9 cellular contexts compared by ENCODE assay signal in genomic region chr10:132517951-132518521, GRCh38. TPM values are rescaled to one million over a fixed set of nuclear protein-coding genes. Genes with fewer than 3 reads are reported as not detected.
A peak's percentile ranks its signal among the peaks of the same experiment; 100 is the strongest.
DNase-seq lines count a peak whose midpoint lies in the region; ATAC-seq, FAIRE-seq and TF ChIP-seq lines count a peak whose summit lies in the region.
"Had no signal": no experiment of that assay in that cellular context is flagged by ENCODE, and none has a peak within 500 bp of the region (broad histone marks: within the 10 kb centered on the region; RNA-seq: fewer than 3 reads in every experiment).

No MANE protein-coding gene starts in this region.

- H3K4me1 ChIP-seq in A549 (peaks cover 26% of the 10 kb centered on the region), OCI-LY7 (ENCODE audit: insufficient read depth, low read length, poor library complexity, severe bottlenecking) (peaks cover 3% of the 10 kb centered on the region), left ventricle myocardium inferior (peaks cover 68% of the 10 kb centered on the region), neuron (ENCODE audit: insufficient read depth, low read length) (peaks cover 43% of the 10 kb centered on the region)

- WGBS in A549 (ENCODE audit: missing lambda C conversion rate), result 88% methylated on average over 12 of the region's 16 CpGs

- peak overlapping the region; percentile 81 to 90 for H3K27ac ChIP-seq in A549
- H3K27ac ChIP-seq in OCI-LY7 (ENCODE audit: low read depth, low read length, poor library complexity, severe bottlenecking), result no peak overlapping the region
- peak overlapping the region; percentile 97 for H3K27ac ChIP-seq in left ventricle myocardium inferior (replicated peaks)

- peaks cover 5% of the 10 kb centered on the region; the same call in 1 of the 3 replicates for H3K9me3 ChIP-seq in A549
- H3K9me3 ChIP-seq in OCI-LY7 (ENCODE audit: low read length), result no peaks in the 10 kb centered on the region
- H3K9me3 ChIP-seq in left ventricle myocardium inferior (replicated peaks), result no peaks in the 10 kb centered on the region
- no peaks in the 10 kb centered on the region for H3K9me3 ChIP-seq in neuron (ENCODE audit: low read length)

- no peak for TF ChIP-seq CTCF in A549 (IDR thresholded peaks at IDR 0.05)
- TF ChIP-seq CTCF in OCI-LY7 (conservative IDR thresholded peaks at IDR 0.05; ENCODE audit: low read length), result no peak
- no peak for TF ChIP-seq CTCF in left ventricle myocardium inferior (IDR thresholded peaks at IDR 0.05; ENCODE audit: borderline replicate concordance)

- intact Hi-C loops in OCI-LY7 (cut with micrococcal nuclease; ENCODE audit: unreplicated experiment) (no loop called here), left ventricle myocardium inferior (cut with micrococcal nuclease) (no loop called here)

- no peak for TF ChIP-seq RAD21 in A549 (conservative IDR thresholded peaks at IDR 0.05 in 1 of 2, IDR thresholded peaks at IDR 0.05 in 1 of 2)

- BruUV-seq in OCI-LY7 (replicated peaks; lab: Mats Ljungman, UMichigan), result no TSS peak

- H3K4me3 ChIP-seq in A549, result peak overlapping the region; percentile 31; the same call in 1 of the 3 replicates
- no peak overlapping the region for H3K4me3 ChIP-seq in OCI-LY7 (ENCODE audit: low read depth, low read length, poor library complexity, severe bottlenecking)
- H3K4me3 ChIP-seq in left ventricle myocardium inferior, result peak overlapping the region; percentile 64
- H3K4me3 ChIP-seq in neuron (ENCODE audit: low read length), result peak overlapping the region; percentile 25

- H3K4me2 ChIP-seq in A549, result peak overlapping the region; percentile 97
- peak overlapping the region; percentile 29; the same call in 1 of the 2 replicates for H3K4me2 ChIP-seq in OCI-LY7 (ENCODE audit: low read length)

- no peaks in the 10 kb centered on the region for H3K79me2 ChIP-seq in OCI-LY7 (ENCODE audit: insufficient read depth, low read depth, low read length)

- H3K9me2 ChIP-seq in OCI-LY7 (ENCODE audit: insufficient read depth, low read length), result no peaks in the 10 kb centered on the region

- H3K27me3 ChIP-seq in left ventricle myocardium inferior (ENCODE audit: low read depth) (no peaks in the 10 kb centered on the region), neuron (ENCODE audit: insufficient read depth, low read length) (no peaks in the 10 kb centered on the region)

- TF ChIP-seq EP300 in A549 (IDR thresholded peaks at IDR 0.05), result no peak

- CTCF ChIA-PET in A549 (lab: Yijun Ruan, JAX), result interaction anchor here (0.7 to 2.1 kb wide), 6 partner anchors 22 to 137 kb away, joined by 3 to 6 read pairs (median 3); no protein-coding TSS in a partner anchor
- CTCF ChIA-PET in OCI-LY7 (lab: Charles Lee; ENCODE audit: unreplicated experiment), result no interaction called here

- no peak for TF ChIP-seq POLR2A in A549 (IDR thresholded peaks at IDR 0.05; ENCODE audit: low read length)

- ATAC-seq in A549, result no peak

- FAIRE-seq in A549 (lab: Jason Lieb, UNC), result no peak

- no peak for DNase-seq in A549 (ENCODE audit: low read depth in 1 of 2, low spot score in 1 of 2)
- DNase-seq in OCI-LY7 (ENCODE audit: low spot score), result no peak
- DNase-seq in left ventricle myocardium inferior, result no peak
- DNase-seq in NCI-H1930 (lab: John Stamatoyannopoulos, UW), result no peak
- no peak for DNase-seq in NCI-H2196 (lab: John Stamatoyannopoulos, UW; ENCODE audit: unreplicated experiment)
- DNase-seq in NCI-H2227 treated with DMSO at 0.1 percent for 48 hours (lab: John Stamatoyannopoulos, UW), result no peak
- DNase-seq in NCI-H345 treated with DMSO at 0.1 percent for 48 hours (lab: John Stamatoyannopoulos, UW; ENCODE audit: unreplicated experiment), result no peak
- DNase-seq: activated CD4-positive, alpha-beta T cell treated with anti-CD3 and anti-CD28 coated beads for 4 hours had no signal

- POLR2A ChIA-PET in A549 (lab: Yijun Ruan, JAX) (interaction anchor here (1.3 kb wide), 1 partner anchor 18 kb away, joined by 3 read pairs; no protein-coding TSS in a partner anchor), OCI-LY7 (lab: Charles Lee) (no interaction called here)

- H2AFZ ChIP-seq in OCI-LY7 (ENCODE audit: low read length) (no peak overlapping the region), neuron (ENCODE audit: low read depth, low read length) (no peak overlapping the region)

- no peaks in the 10 kb centered on the region for H3K36me3 ChIP-seq in OCI-LY7 (ENCODE audit: insufficient read depth, low read length)
- H3K36me3 ChIP-seq in left ventricle myocardium inferior, result no peaks in the 10 kb centered on the region
- no peaks in the 10 kb centered on the region for H3K36me3 ChIP-seq in neuron (ENCODE audit: insufficient read depth, low read length)

- no peaks in the 10 kb centered on the region for H4K20me1 ChIP-seq in OCI-LY7 (ENCODE audit: insufficient read depth, low read length)

TF ChIP-seq in A549, 52 proteins besides CTCF, POLR2A, EP300 and RAD21:
- TF ChIP-seq MAZ (IDR thresholded peaks at IDR 0.05; ENCODE audit: borderline replicate concordance, low read depth, low read length) (no peak), FOSL2 (IDR thresholded peaks at IDR 0.05) (no peak), FOSL2 (CRISPR knock-in tag; IDR thresholded peaks at IDR 0.05) (no peak), KDM5A (IDR thresholded peaks at IDR 0.05) (no peak), RNF2 (IDR thresholded peaks at IDR 0.05; ENCODE audit: borderline replicate concordance, low read depth) (no peak), ATOH8 (CRISPR knock-in tag; IDR thresholded peaks at IDR 0.05; ENCODE audit: low read depth) (no peak), NR3C1 (IDR thresholded peaks at IDR 0.05) (no peak), JUNB (IDR thresholded peaks at IDR 0.05) (no peak), GATA3 (IDR thresholded peaks at IDR 0.05; ENCODE audit: borderline replicate concordance) (no peak), HMGXB4 (CRISPR knock-in tag; IDR thresholded peaks at IDR 0.05; ENCODE audit: borderline replicate concordance) (no peak), TP53 (CRISPR knock-in tag; IDR thresholded peaks at IDR 0.05) (no peak)

RNA-seq across cellular contexts. Expression of gene INPP5A, which starts 19.6 kb away (rescaled TPM):
- polyA plus RNA-seq in A549 (2011; rRNA removed) (12.0 and 13.7 TPM in 2 replicates), A549 (2017; fragmentation: RNase III; extraction: RNeasy Plus Mini Kit Qiagen cat#74134 plus additional on column Dnase treatment) (11.5 to 15.1 TPM (median 12.3 TPM) in 3 replicates)
- polyA plus RNA-seq in A549 (2012; cell fraction: cytosol; rRNA removed), result 10.7 and 11.9 TPM in 2 replicates
- polyA plus RNA-seq in A549 (2012; cell fraction: nucleus; rRNA removed), result 7.8 and 8.6 TPM in 2 replicates
- 12.6 and 19.2 TPM in 2 replicates for polyA minus RNA-seq in A549 (2011; rRNA and poly(A)+ RNA removed)
- total RNA-seq in OCI-LY7 (2014; rRNA removed; shearing (Covaris generic)), result 11.0 and 14.5 TPM in 2 replicates
- total RNA-seq in OCI-LY7 (2022) (15.7 and 18.4 TPM in 2 replicates), left ventricle myocardium inferior (105 TPM)
